15 cellular contexts compared by ENCODE assay signal in genomic region chr7:32154797-32155196, GRCh38.
DNase-seq lines count a peak whose midpoint lies in the region; ATAC-seq, FAIRE-seq and TF ChIP-seq lines count a peak whose summit lies in the region.
"Had no signal": no experiment of that assay in that cellular context is flagged by ENCODE, and none has a peak within 500 bp of the region (broad histone marks: within the 10 kb centered on the region; RNA-seq: fewer than 3 reads in every experiment).

No MANE protein-coding gene starts in this region.

- H3K27ac ChIP-seq in keratinocyte (ENCODE audit: control insufficient read depth, insufficient read depth, low read length) (no peak overlapping the region), aorta (ENCODE audit: low read depth in 1 of 2, low read length in 2 of 2) (no peak overlapping the region), tibial nerve (no peak overlapping the region)
- H3K27ac ChIP-seq: neural progenitor cell, spleen had no signal

- H3K4me3 ChIP-seq in keratinocyte (ENCODE audit: control insufficient read depth in 2 of 3, extremely low read depth in 1 of 3, insufficient read depth in 2 of 3, low read depth in 1 of 3, low read length in 3 of 3) (no peak overlapping the region), aorta (ENCODE audit: low read length in 2 of 2) (no peak overlapping the region), tibial nerve (no peak overlapping the region), HAP-1 (no peak overlapping the region)
- H3K4me3 ChIP-seq: neural progenitor cell, spleen had no signal

- peak; percentile 24 to 57 for DNase-seq in NCI-H446 (lab: John Stamatoyannopoulos, UW)
- DNase-seq in NCI-H446 treated with DMSO at 0.1 percent for 48 hours (lab: John Stamatoyannopoulos, UW): no peak
- DNase-seq in dermis microvascular lymphatic vessel endothelial cell (ENCODE audit: low read depth in 2 of 2): peak; percentile 24 to 68
- no peak for DNase-seq in keratinocyte (ENCODE audit: low read depth, low spot score)
- peak; percentile 80 to 85 for DNase-seq in aorta
- DNase-seq in tibial nerve (ENCODE audit: low spot score in 2 of 2): no peak
- no peak for DNase-seq in HAP-1 (ENCODE audit: low spot score in 2 of 2)
- DNase-seq: effector CD8-positive, alpha-beta T cell; glutamatergic neuron; NCI-H1105 treated with DMSO at 0.1 percent for 48 hours; NCI-H2227 treated with DMSO at 0.1 percent for 48 hours; spleen had no signal

- dilution Hi-C loops in keratinocyte (cut with MboI; ENCODE audit: extremely low pct_ligation_motif_present, low sequenced_read_pairs): no loop called here

- no peak overlapping the region for H3K4me2 ChIP-seq in keratinocyte (ENCODE audit: control insufficient read depth, extremely low read depth, insufficient read depth, low read depth, low read length)
- H3K4me2 ChIP-seq: neural progenitor cell had no signal

- H2AFZ ChIP-seq in keratinocyte (ENCODE audit: control insufficient read depth, low read length): peak overlapping the region; percentile 7
- H2AFZ ChIP-seq: neural progenitor cell had no signal

- H3K9me3 ChIP-seq in keratinocyte (ENCODE audit: control insufficient read depth, low read depth, low read length) (no peaks in the 10 kb centered on the region), aorta (ENCODE audit: control insufficient read depth, low read length) (no peaks in the 10 kb centered on the region), tibial nerve (no peaks in the 10 kb centered on the region), HAP-1 (no peaks in the 10 kb centered on the region)
- H3K9me3 ChIP-seq: spleen had no signal

- H3K27me3 ChIP-seq in keratinocyte (ENCODE audit: control insufficient read depth, extremely low read depth, insufficient read depth, low read length) (no peaks in the 10 kb centered on the region), aorta (ENCODE audit: control insufficient read depth in 1 of 2, insufficient read depth in 2 of 2, low read length in 1 of 2) (no peaks in the 10 kb centered on the region), tibial nerve (no peaks in the 10 kb centered on the region), HAP-1 (ENCODE audit: low read depth) (no peaks in the 10 kb centered on the region)
- H3K27me3 ChIP-seq: neural progenitor cell, spleen had no signal

- intact Hi-C loops in aorta (cut with DNase I): no loop called here

- H3K9me1 ChIP-seq in keratinocyte (ENCODE audit: control insufficient read depth, extremely low read depth, insufficient read depth, low read length): no peaks in the 10 kb centered on the region

- H3K36me3 ChIP-seq in keratinocyte (ENCODE audit: control insufficient read depth in 2 of 2, extremely low read depth in 1 of 2, insufficient read depth in 2 of 2, low read length in 2 of 2): no peaks in the 10 kb centered on the region
- no peaks in the 10 kb centered on the region for H3K36me3 ChIP-seq in aorta (ENCODE audit: control insufficient read depth in 1 of 2, insufficient read depth in 2 of 2, low read length in 1 of 2)
- no peaks in the 10 kb centered on the region for H3K36me3 ChIP-seq in tibial nerve
- H3K36me3 ChIP-seq in HAP-1 (replicated peaks): no peaks in the 10 kb centered on the region
- H3K36me3 ChIP-seq: neural progenitor cell, spleen had no signal

- TF ChIP-seq EP300 in tibial nerve (IDR thresholded peaks at IDR 0.05): no peak

- in situ Hi-C loops in HAP-1 (cut with MboI; ENCODE audit: low sequenced_read_pairs): no loop called here

- H3K4me1 ChIP-seq in keratinocyte (ENCODE audit: control insufficient read depth, extremely low read depth, insufficient read depth, low read length) (no peaks in the 10 kb centered on the region), aorta (ENCODE audit: control insufficient read depth in 1 of 2, insufficient read depth in 2 of 2, low read length in 2 of 2) (no peaks in the 10 kb centered on the region), tibial nerve (peaks cover 0 to 8% (median 3%) of the 10 kb centered on the region in 4 donors), HAP-1 (no peaks in the 10 kb centered on the region)
- H3K4me1 ChIP-seq: neural progenitor cell, spleen had no signal

- FAIRE-seq in keratinocyte (lab: Jason Lieb, UNC): no peak
- FAIRE-seq: A204.1 had no signal

- peak; percentile 66 for ATAC-seq in aorta (ENCODE audit: low FRiP score)
- ATAC-seq in GM18511 (IDR thresholded peaks at IDR 0.05; ENCODE audit: unreplicated experiment): no peak

- TF ChIP-seq POLR2A in tibial nerve (IDR thresholded peaks at IDR 0.05): no peak

- H3K9ac ChIP-seq in keratinocyte (ENCODE audit: control insufficient read depth, extremely low read depth, insufficient read depth, low read length): no peak overlapping the region
- H3K9ac ChIP-seq: neural progenitor cell had no signal

- H3K79me2 ChIP-seq in keratinocyte (ENCODE audit: control insufficient read depth, insufficient read depth, low read length): no peaks in the 10 kb centered on the region

- no peaks in the 10 kb centered on the region for H4K20me1 ChIP-seq in keratinocyte (ENCODE audit: control insufficient read depth, extremely low read depth, insufficient read depth, low read length)

- TF ChIP-seq CTCF in keratinocyte (optimal IDR thresholded peaks at IDR 0.05 in 1 of 3, IDR thresholded peaks at IDR 0.05 in 1 of 3, conservative IDR thresholded peaks at IDR 0.05 in 1 of 3; ENCODE audit: extremely low read depth in 1 of 3, insufficient read depth in 2 of 3, low read length in 3 of 3) (no peak), tibial nerve (IDR thresholded peaks at IDR 0.05) (no peak)

- 20 to 24% methylated on average over 3 of the region's 3 CpGs for WGBS in aorta, 2 donors
- 78 to 81% methylated on average over 3 of the region's 3 CpGs for WGBS in tibial nerve, 2 donors

Comparison
In these comparisons a context has a peak if more than half of its experiments do, and no peak if none do; other contexts are left out.
1. DNase-seq: peak in NCI-H446 (2 of 2), dermis microvascular lymphatic vessel endothelial cell (2 of 2) and aorta (2 of 2); none in NCI-H446 treated with DMSO at 0.1 percent for 48 hours (single experiment), keratinocyte (single experiment), tibial nerve (0 of 2) and HAP-1 (0 of 2).